ENCODE assay signal across 1 cellular context in the genomic region with DNA sequence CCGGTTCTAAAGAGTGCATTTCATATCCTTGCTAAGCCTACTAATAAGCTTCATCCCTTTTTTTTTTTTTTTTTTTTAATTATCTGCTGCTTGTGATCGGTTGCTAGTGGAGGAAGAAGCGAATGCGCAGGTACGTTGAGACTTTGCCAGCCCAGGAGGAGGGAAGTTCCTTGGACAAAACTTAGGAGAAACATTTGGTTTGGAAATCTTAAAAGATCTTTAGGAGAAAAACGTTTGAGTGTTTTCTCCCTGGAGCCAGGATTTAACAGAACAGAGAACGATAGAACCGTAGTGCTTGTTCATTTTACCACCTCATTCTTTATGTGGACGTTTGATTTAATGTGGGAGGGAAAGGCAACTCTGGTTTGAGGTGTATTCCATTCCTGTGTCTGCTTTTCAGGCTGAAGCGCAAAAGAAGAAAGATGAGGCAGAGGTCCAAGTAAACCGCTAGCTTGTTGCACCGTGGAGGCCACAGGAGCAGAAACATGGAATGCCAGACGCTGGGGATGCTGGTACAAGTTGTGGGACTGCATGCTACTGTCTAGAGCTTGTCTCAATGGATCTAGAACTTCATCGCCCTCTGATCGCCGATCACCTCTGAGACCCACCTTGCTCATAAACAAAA.
TF ChIP-seq lines count a peak whose summit lies in the region.

No MANE protein-coding gene starts in this region.

TF ChIP-seq in WTC11, 78 proteins besides CTCF, POLR2A, EP300 and RAD21 (continued from another document):
- TF ChIP-seq, protein P1, sequence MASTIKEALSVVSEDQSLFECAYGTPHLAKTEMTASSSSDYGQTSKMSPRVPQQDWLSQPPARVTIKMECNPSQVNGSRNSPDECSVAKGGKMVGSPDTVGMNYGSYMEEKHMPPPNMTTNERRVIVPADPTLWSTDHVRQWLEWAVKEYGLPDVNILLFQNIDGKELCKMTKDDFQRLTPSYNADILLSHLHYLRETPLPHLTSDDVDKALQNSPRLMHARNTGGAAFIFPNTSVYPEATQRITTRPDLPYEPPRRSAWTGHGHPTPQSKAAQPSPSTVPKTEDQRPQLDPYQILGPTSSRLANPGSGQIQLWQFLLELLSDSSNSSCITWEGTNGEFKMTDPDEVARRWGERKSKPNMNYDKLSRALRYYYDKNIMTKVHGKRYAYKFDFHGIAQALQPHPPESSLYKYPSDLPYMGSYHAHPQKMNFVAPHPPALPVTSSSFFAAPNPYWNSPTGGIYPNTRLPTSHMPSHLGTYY (CRISPR knock-in tag; IDR thresholded peaks at IDR 0.05): peak; percentile 16; the same call in 1 of the 2 replicates
TF ChIP-seq in WTC11: peak in this region for 4; not testable (repeated sequence) for 74.
